In genomic region chr1:43465694-43466152, GRCh38 we compare ENCODE assay signal across 20 cellular contexts. TPM values are rescaled to one million over a fixed set of nuclear protein-coding genes. Genes with fewer than 3 reads are reported as not detected.
DNase-seq lines count a peak whose midpoint lies in the region; ATAC-seq, FAIRE-seq and TF ChIP-seq lines count a peak whose summit lies in the region.
"Had no signal": no experiment of that assay in that cellular context is flagged by ENCODE, and none has a peak within 500 bp of the region (broad histone marks: within the 10 kb centered on the region; RNA-seq: fewer than 3 reads in every experiment).

No MANE protein-coding gene starts in this region.

- H3K4me3 ChIP-seq in HEK293 (ENCODE audit: low read depth, low read length) (no peak overlapping the region), small intestine (ENCODE audit: low read depth in 1 of 2, low read length in 2 of 2) (no peak overlapping the region)
- H3K4me3 ChIP-seq: GM12878, GM23248, SJCRH30 had no signal

- H3K4me1 ChIP-seq in HEK293 (ENCODE audit: control insufficient read depth, insufficient read depth, low read length) (no peaks in the 10 kb centered on the region), small intestine (ENCODE audit: control insufficient read depth in 2 of 2, insufficient read depth in 1 of 2, low read depth in 1 of 2, low read length in 1 of 2) (peaks cover 4 to 5% of the 10 kb centered on the region in 2 donors)

- DNase-seq in NCI-H82 treated with DMSO at 0.1 percent for 48 hours (lab: John Stamatoyannopoulos, UW; ENCODE audit: unreplicated experiment) (peak; percentile 68), left colon (no peak), small intestine (peak; percentile 76), globus pallidus (ENCODE audit: low spot score) (no peak), GM19238 (ENCODE audit: insufficient read length, low spot score) (no peak), posterior cingulate gyrus (no peak)
- DNase-seq: CD4-positive, alpha-beta T cell; GDM1; GM23248; NCI-H1048; NCI-H1436 treated with DMSO at 0.1 percent for 48 hours; NCI-H2081; NCI-H2227 treated with DMSO at 0.1 percent for 48 hours; OCI-M1 had no signal

- H3K9me3 ChIP-seq in HEK293 (ENCODE audit: control insufficient read depth, insufficient read depth, low read depth, low read length) (no peaks in the 10 kb centered on the region), small intestine (ENCODE audit: control insufficient read depth, low read depth) (no peaks in the 10 kb centered on the region)
- H3K9me3 ChIP-seq: SJCRH30 had no signal

- H3K27ac ChIP-seq in HEK293 (ENCODE audit: extremely low read depth, low read depth, low read length) (no peak overlapping the region), small intestine (ENCODE audit: low read depth in 1 of 2, low read length in 1 of 2) (peak overlapping the region; percentile 8 to 16)
- H3K27ac ChIP-seq: GM23248, RWPE1, SJCRH30 had no signal

- whole genome bisulfite sequencing in small intestine, 3 donors: 35 to 49% (median 46%) methylated on average over 3 of the region's 3 CpGs

- H3K27me3 ChIP-seq in small intestine (ENCODE audit: control insufficient read depth in 2 of 2, insufficient read depth in 2 of 2, low read length in 2 of 2): no peaks in the 10 kb centered on the region
- H3K27me3 ChIP-seq: SJCRH30 had no signal

- CTCF ChIA-PET in HEK293 (lab: Yijun Ruan, JAX): interaction anchor here (0.7 kb wide), 1 partner anchor 10 kb away, joined by 3 read pairs; no protein-coding TSS in a partner anchor

- TF ChIP-seq CTCF in HEK293 (tag by site-specific recombination; IDR thresholded peaks at IDR 0.05): no peak

- intact Hi-C loops in left colon (cut with DNase I, micrococcal nuclease) (no loop called here), posterior cingulate gyrus (cut with DNase I) (no loop called here)

- no peaks in the 10 kb centered on the region for H3K36me3 ChIP-seq in HEK293 (ENCODE audit: control insufficient read depth in 2 of 2, insufficient read depth in 1 of 2, low read length in 2 of 2)
- H3K36me3 ChIP-seq in small intestine (ENCODE audit: control insufficient read depth in 2 of 2, insufficient read depth in 2 of 2, low read length in 2 of 2): no peaks in the 10 kb centered on the region
- H3K36me3 ChIP-seq: SJCRH30 had no signal

- FAIRE-seq in small intestine (lab: Jason Lieb, UNC): no peak
- FAIRE-seq: GM12878, GM18507 had no signal

- POLR2A ChIA-PET in HEK293 (lab: Yijun Ruan, JAX): no interaction called here

- peak; percentile 57 for ATAC-seq in left colon
- ATAC-seq: GM12878, HCT116 had no signal

TF ChIP-seq in HEK293, 187 proteins besides CTCF, POLR2A, EP300 and RAD21:
- TF ChIP-seq HOXA7 (CRISPR knock-in tag; IDR thresholded peaks at IDR 0.05; ENCODE audit: borderline replicate concordance) (no peak), ZNF138 (tag by site-specific recombination; IDR thresholded peaks at IDR 0.05; ENCODE audit: borderline replicate concordance) (no peak), KLF9 (tag by site-specific recombination; IDR thresholded peaks at IDR 0.05; ENCODE audit: low read depth) (no peak), ZNF335 (tag by site-specific recombination; conservative IDR thresholded peaks at IDR 0.05) (0 out of 2 replicates have a peak, but pooled peaks have one; percentile 33), TCF7L2 (IDR thresholded peaks at IDR 0.05; ENCODE audit: borderline replicate concordance, low read depth, low read length) (no peak), SETDB1 (IDR thresholded peaks at IDR 0.05; ENCODE audit: insufficient read length, low read length) (no peak)

RNA-seq across cellular contexts. Expression of gene HYI, which starts 12.0 kb away (rescaled TPM):
- 10 to 100 TPM; 60.9 to 74.3 TPM for total RNA-seq in left colon
- polyA plus RNA-seq in small intestine: 100 to 1,000 TPM in 2 of 3 donors, 10 to 100 TPM in 1; 42.6 to 234 (median 212) TPM
- total RNA-seq: SJCRH30 had no signal

Comparison
In these comparisons a context has a peak if more than half of its experiments do, and no peak if none do; other contexts are left out.
1. DNase-seq: peak in NCI-H82 treated with DMSO at 0.1 percent for 48 hours (single experiment) and small intestine (single experiment); none in left colon (0 of 2), globus pallidus (single experiment), GM19238 (single experiment) and posterior cingulate gyrus (0 of 10).